In genomic region chr11:12808519-12808918, GRCh38 we compare ENCODE assay signal across 13 cellular contexts.
A peak's percentile ranks its signal among the peaks of the same experiment; 100 is the strongest.
DNase-seq lines count a peak whose midpoint lies in the region; ATAC-seq and TF ChIP-seq lines count a peak whose summit lies in the region.
"Had no signal": no experiment of that assay in that cellular context is flagged by ENCODE, and none has a peak within 500 bp of the region (broad histone marks: within the 10 kb centered on the region; RNA-seq: fewer than 3 reads in every experiment).

No MANE protein-coding gene starts in this region.

- no peaks in the 10 kb centered on the region for H3K9me3 Mint-ChIP-seq in activated CD8-positive, alpha-beta memory T cell treated with anti-CD3 and anti-CD28 coated beads, Interleukin-2, amount 10 ng/mL, durations not matched to agents 7 days and 5 days (ENCODE audit: low read depth)
- H3K9me3 Mint-ChIP-seq in CD8-positive, alpha-beta T cell = no peaks in the 10 kb centered on the region

- no peaks in the 10 kb centered on the region for H3K36me3 ChIP-seq in fibroblast of lung (ENCODE audit: control insufficient read depth, insufficient read depth, low read length)
- no peaks in the 10 kb centered on the region for H3K36me3 ChIP-seq in skeletal muscle satellite cell (ENCODE audit: insufficient read depth, low read length)
- H3K36me3 ChIP-seq in CD8-positive, alpha-beta T cell (ENCODE audit: insufficient read depth, low read length) = no peaks in the 10 kb centered on the region
- H3K36me3 ChIP-seq: tibial nerve had no signal

- no peaks in the 10 kb centered on the region for H3K27me3 ChIP-seq in fibroblast of lung (ENCODE audit: control insufficient read depth, insufficient read depth, low read length)
- no peaks in the 10 kb centered on the region for H3K27me3 ChIP-seq in skeletal muscle satellite cell (ENCODE audit: control insufficient read depth, insufficient read depth, low read length)
- no peaks in the 10 kb centered on the region for H3K27me3 ChIP-seq in CD8-positive, alpha-beta T cell (ENCODE audit: insufficient read depth, low read length)
- H3K27me3 ChIP-seq: tibial nerve had no signal

- H3K27me3 Mint-ChIP-seq in activated CD8-positive, alpha-beta memory T cell treated with anti-CD3 and anti-CD28 coated beads, Interleukin-2, amount 10 ng/mL, durations not matched to agents 7 days and 5 days = peaks cover 46% of the 10 kb centered on the region
- H3K27me3 Mint-ChIP-seq in CD8-positive, alpha-beta T cell (ENCODE audit: low read depth) = peaks cover 26% of the 10 kb centered on the region

- intact Hi-C loops in CD8-positive, alpha-beta T cell (cut with DNase I, micrococcal nuclease) = no loop called here

- peaks cover 93% of the 10 kb centered on the region for H3K79me2 ChIP-seq in fibroblast of lung (ENCODE audit: control insufficient read depth, insufficient read depth, low read length)

- no peaks in the 10 kb centered on the region for H3K9me3 ChIP-seq in fibroblast of lung (ENCODE audit: control insufficient read depth, insufficient read depth, low read depth, low read length)
- H3K9me3 ChIP-seq in skeletal muscle satellite cell (replicated peaks; ENCODE audit: low read length) = no peaks in the 10 kb centered on the region
- no peaks in the 10 kb centered on the region for H3K9me3 ChIP-seq in CD8-positive, alpha-beta T cell (ENCODE audit: low read length)
- H3K9me3 ChIP-seq: mucosa of descending colon, tibial nerve had no signal

- peaks cover 5% of the 10 kb centered on the region for H4K20me1 ChIP-seq in fibroblast of lung (ENCODE audit: control insufficient read depth, extremely low read depth, insufficient read depth, low read length)

- POLR2A ChIA-PET in RWPE1 (lab: Yijun Ruan, JAX; ENCODE audit: low non-redundant PET) = no interaction called here
- POLR2A ChIA-PET in CD8-positive, alpha-beta T cell (lab: Charles Lee) = no interaction called here

- H3K4me1 Mint-ChIP-seq in activated CD8-positive, alpha-beta memory T cell treated with anti-CD3 and anti-CD28 coated beads, Interleukin-2, amount 10 ng/mL, durations not matched to agents 7 days and 5 days = peaks cover 39% of the 10 kb centered on the region
- no peaks in the 10 kb centered on the region for H3K4me1 Mint-ChIP-seq in CD8-positive, alpha-beta T cell (ENCODE audit: low read depth)

- no peak for DNase-seq in activated CD8-positive, alpha-beta memory T cell treated with anti-CD3 and anti-CD28 coated beads, Interleukin-2, amount 10 ng/mL, durations not matched to agents 7 days and 5 days
- no peak for DNase-seq in activated CD8-positive, alpha-beta memory T cell treated with anti-CD3 and anti-CD28 coated beads, Interleukin-2, amount 50 U/mL, for 48 hours
- no peak for DNase-seq in RWPE1 (ENCODE audit: low spot score)
- peak; percentile 51 to 80 for DNase-seq in fibroblast of lung (ENCODE audit: low read depth in 2 of 2)
- DNase-seq in CD8-positive, alpha-beta T cell = no peak
- DNase-seq in DMS153 (lab: John Stamatoyannopoulos, UW) = no peak
- DNase-seq: mucosa of descending colon, NCI-H2029 treated with DMSO at 0.1 percent for 48 hours, NCI-H748 treated with DMSO at 0.1 percent for 48 hours had no signal

- peak overlapping the region; percentile 50 for H3K27ac Mint-ChIP-seq in activated CD8-positive, alpha-beta memory T cell treated with anti-CD3 and anti-CD28 coated beads, Interleukin-2, amount 10 ng/mL, durations not matched to agents 7 days and 5 days
- H3K27ac Mint-ChIP-seq in CD8-positive, alpha-beta T cell = no peak overlapping the region
- H3K27ac Mint-ChIP-seq: activated naive CD8-positive, alpha-beta T cell had no signal

- H3K4me1 ChIP-seq in fibroblast of lung (ENCODE audit: control insufficient read depth, extremely low read depth, insufficient read depth, low read length) (peaks cover 31% of the 10 kb centered on the region), skeletal muscle satellite cell (ENCODE audit: control insufficient read depth, insufficient read depth, low read length) (peaks cover 59% of the 10 kb centered on the region)
- H3K4me1 ChIP-seq in CD8-positive, alpha-beta T cell (ENCODE audit: insufficient read depth, low read length) = no peaks in the 10 kb centered on the region

- no peak overlapping the region for H3K4me3 Mint-ChIP-seq in activated CD8-positive, alpha-beta memory T cell treated with anti-CD3 and anti-CD28 coated beads, Interleukin-2, amount 10 ng/mL, durations not matched to agents 7 days and 5 days
- no peak overlapping the region for H3K4me3 Mint-ChIP-seq in CD8-positive, alpha-beta T cell
- H3K4me3 Mint-ChIP-seq: activated naive CD8-positive, alpha-beta T cell had no signal

- H3K4me2 ChIP-seq in fibroblast of lung (ENCODE audit: extremely low read depth, insufficient read depth, low read length) (no peak overlapping the region), skeletal muscle satellite cell (ENCODE audit: low read length) (peak overlapping the region; percentile 33)

- no peak for ATAC-seq in activated CD8-positive, alpha-beta memory T cell treated with anti-CD3 and anti-CD28 coated beads, Interleukin-2, amount 10 ng/mL, durations not matched to agents 7 days and 5 days
- ATAC-seq in HG02610 (IDR thresholded peaks at IDR 0.05; ENCODE audit: unreplicated experiment) = no peak
- no peak for ATAC-seq in CD8-positive, alpha-beta T cell
- ATAC-seq: mucosa of descending colon had no signal

- peaks cover 2% of the 10 kb centered on the region for H3K36me3 Mint-ChIP-seq in activated CD8-positive, alpha-beta memory T cell treated with anti-CD3 and anti-CD28 coated beads, Interleukin-2, amount 10 ng/mL, durations not matched to agents 7 days and 5 days
- H3K36me3 Mint-ChIP-seq in CD8-positive, alpha-beta T cell = no peaks in the 10 kb centered on the region
- H3K36me3 Mint-ChIP-seq: activated naive CD8-positive, alpha-beta T cell had no signal

- CTCF ChIA-PET in activated CD8-positive, alpha-beta memory T cell treated with anti-CD3 and anti-CD28 coated beads, Interleukin-2, amount 10 ng/mL, durations not matched to agents 7 days and 5 days (lab: Charles Lee) = no interaction called here
- CTCF ChIA-PET in RWPE1 (lab: Yijun Ruan, JAX) = no interaction called here
- CTCF ChIA-PET in CD8-positive, alpha-beta T cell (lab: Charles Lee) = no interaction called here

- TF ChIP-seq CTCF in RWPE1 (conservative IDR thresholded peaks at IDR 0.05; ENCODE audit: low read depth) (no peak), fibroblast of lung (conservative IDR thresholded peaks at IDR 0.05 in 1 of 2, IDR thresholded peaks at IDR 0.05 in 1 of 2; ENCODE audit: low read depth in 1 of 2, low read length in 2 of 2) (no peak)
- no peak for TF ChIP-seq CTCF in CD8-positive, alpha-beta T cell (IDR thresholded peaks at IDR 0.05)

- H2AFZ ChIP-seq in fibroblast of lung (ENCODE audit: low read length) = no peak overlapping the region

- H3K4me3 ChIP-seq in fibroblast of lung (replicated peaks in 1 of 4; ENCODE audit: control extremely low read depth in 1 of 4, insufficient read depth in 1 of 4, low read depth in 3 of 4, low read length in 4 of 4) (no peak overlapping the region), skeletal muscle satellite cell (ENCODE audit: low read length) (no peak overlapping the region)
- H3K4me3 ChIP-seq in CD8-positive, alpha-beta T cell (ENCODE audit: low read depth, low read length) = no peak overlapping the region
- H3K4me3 ChIP-seq: mucosa of descending colon, tibial nerve had no signal

- no peak overlapping the region for H3K9ac ChIP-seq in fibroblast of lung (ENCODE audit: insufficient read depth, low read length)
- H3K9ac ChIP-seq in skeletal muscle satellite cell (ENCODE audit: low read depth, low read length) = no peak overlapping the region

- peak overlapping the region; percentile 61 for H3K27ac ChIP-seq in RWPE1
- H3K27ac ChIP-seq in fibroblast of lung (ENCODE audit: insufficient read depth, low read length) = no peak overlapping the region
- H3K27ac ChIP-seq in CD8-positive, alpha-beta T cell (ENCODE audit: low read depth, low read length) = no peak overlapping the region

Comparison
In these comparisons a context has a peak if more than half of its experiments do, and no peak if none do; other contexts are left out.
1. DNase-seq: peak in fibroblast of lung (2 of 2); none in activated CD8-positive, alpha-beta memory T cell treated with anti-CD3 and anti-CD28 coated beads, Interleukin-2, amount 10 ng/mL, durations not matched to agents 7 days and 5 days (single experiment), activated CD8-positive, alpha-beta memory T cell treated with anti-CD3 and anti-CD28 coated beads, Interleukin-2, amount 50 U/mL, for 48 hours (single experiment), RWPE1 (single experiment), CD8-positive, alpha-beta T cell (0 of 7) and DMS153 (single experiment).